Comparison of ENCODE assay signal across 1 cellular context in the genomic region with DNA sequence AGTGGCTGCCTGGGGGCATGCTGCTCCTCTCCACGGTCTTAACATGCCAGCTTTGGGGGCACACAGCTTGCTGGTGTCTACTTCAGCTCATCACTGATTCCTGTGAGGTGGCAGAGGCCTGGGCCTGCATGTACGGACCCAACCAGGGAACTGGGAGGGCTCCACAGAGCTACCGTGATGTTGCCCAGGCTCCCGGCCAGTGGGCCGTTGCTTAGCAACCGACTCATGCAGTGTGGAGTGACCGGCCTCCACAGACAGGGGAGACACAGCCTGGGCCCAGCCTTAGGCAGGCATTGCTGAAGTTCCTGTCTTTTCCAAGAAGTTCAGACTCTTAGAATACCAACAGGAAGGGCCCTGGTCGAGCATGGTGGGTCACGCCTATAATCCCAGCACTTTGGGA.
TF ChIP-seq lines count a peak whose summit lies in the region.

No MANE protein-coding gene starts in this region.

TF ChIP-seq in HepG2, 621 proteins besides CTCF, POLR2A, EP300 and RAD21 (continued from another document):
- TF ChIP-seq, protein P1, sequence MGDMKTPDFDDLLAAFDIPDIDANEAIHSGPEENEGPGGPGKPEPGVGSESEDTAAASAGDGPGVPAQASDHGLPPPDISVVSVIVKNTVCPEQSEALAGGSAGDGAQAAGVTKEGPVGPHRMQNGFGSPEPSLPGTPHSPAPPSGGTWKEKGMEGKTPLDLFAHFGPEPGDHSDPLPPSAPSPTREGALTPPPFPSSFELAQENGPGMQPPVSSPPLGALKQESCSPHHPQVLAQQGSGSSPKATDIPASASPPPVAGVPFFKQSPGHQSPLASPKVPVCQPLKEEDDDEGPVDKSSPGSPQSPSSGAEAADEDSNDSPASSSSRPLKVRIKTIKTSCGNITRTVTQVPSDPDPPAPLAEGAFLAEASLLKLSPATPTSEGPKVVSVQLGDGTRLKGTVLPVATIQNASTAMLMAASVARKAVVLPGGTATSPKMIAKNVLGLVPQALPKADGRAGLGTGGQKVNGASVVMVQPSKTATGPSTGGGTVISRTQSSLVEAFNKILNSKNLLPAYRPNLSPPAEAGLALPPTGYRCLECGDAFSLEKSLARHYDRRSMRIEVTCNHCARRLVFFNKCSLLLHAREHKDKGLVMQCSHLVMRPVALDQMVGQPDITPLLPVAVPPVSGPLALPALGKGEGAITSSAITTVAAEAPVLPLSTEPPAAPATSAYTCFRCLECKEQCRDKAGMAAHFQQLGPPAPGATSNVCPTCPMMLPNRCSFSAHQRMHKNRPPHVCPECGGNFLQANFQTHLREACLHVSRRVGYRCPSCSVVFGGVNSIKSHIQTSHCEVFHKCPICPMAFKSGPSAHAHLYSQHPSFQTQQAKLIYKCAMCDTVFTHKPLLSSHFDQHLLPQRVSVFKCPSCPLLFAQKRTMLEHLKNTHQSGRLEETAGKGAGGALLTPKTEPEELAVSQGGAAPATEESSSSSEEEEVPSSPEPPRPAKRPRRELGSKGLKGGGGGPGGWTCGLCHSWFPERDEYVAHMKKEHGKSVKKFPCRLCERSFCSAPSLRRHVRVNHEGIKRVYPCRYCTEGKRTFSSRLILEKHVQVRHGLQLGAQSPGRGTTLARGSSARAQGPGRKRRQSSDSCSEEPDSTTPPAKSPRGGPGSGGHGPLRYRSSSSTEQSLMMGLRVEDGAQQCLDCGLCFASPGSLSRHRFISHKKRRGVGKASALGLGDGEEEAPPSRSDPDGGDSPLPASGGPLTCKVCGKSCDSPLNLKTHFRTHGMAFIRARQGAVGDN (CRISPR knock-in tag; IDR thresholded peaks at IDR 0.05) = peak; percentile 16; the same call in 1 of the 2 replicates
